ENCODE assay signal across 18 cellular contexts in genomic region chr15:25247418-25248030, GRCh38.
DNase-seq lines count a peak whose midpoint lies in the region; ATAC-seq, FAIRE-seq and TF ChIP-seq lines count a peak whose summit lies in the region.
"Had no signal": no experiment of that assay in that cellular context is flagged by ENCODE, and none has a peak within 500 bp of the region (broad histone marks: within the 10 kb centered on the region; RNA-seq: fewer than 3 reads in every experiment).

No MANE protein-coding gene starts in this region.

- no peaks in the 10 kb centered on the region for H3K36me3 Mint-ChIP-seq in activated T-cell treated with anti-CD3 and anti-CD28 coated beads, Interleukin-2, amount 50 U/mL, for 4 hours (ENCODE audit: insufficient read depth)
- no peaks in the 10 kb centered on the region for H3K36me3 Mint-ChIP-seq in activated T-cell treated with anti-CD3 and anti-CD28 coated beads, Interleukin-2, amount 50 U/mL, for 24 hours (ENCODE audit: low read depth)
- H3K36me3 Mint-ChIP-seq: CD4-positive, CD25-positive, alpha-beta regulatory T cell had no signal

- CTCF ChIA-PET in HEK293T (lab: Yijun Ruan, JAX), result no interaction called here

- H3K4me3 ChIP-seq in ascending aorta, result no peak overlapping the region

- peaks cover 9% of the 10 kb centered on the region for H3K9me3 Mint-ChIP-seq in activated T-cell treated with anti-CD3 and anti-CD28 coated beads, Interleukin-2, amount 50 U/mL, for 4 hours
- peaks cover 4% of the 10 kb centered on the region for H3K9me3 Mint-ChIP-seq in activated T-cell treated with anti-CD3 and anti-CD28 coated beads, Interleukin-2, amount 50 U/mL, for 24 hours

- no peak for FAIRE-seq in GM12892 (lab: Jason Lieb, UNC)
- FAIRE-seq: G401.6 had no signal

- H3K4me1 Mint-ChIP-seq in activated T-cell treated with anti-CD3 and anti-CD28 coated beads, Interleukin-2, amount 50 U/mL, for 4 hours (ENCODE audit: low read depth), result no peaks in the 10 kb centered on the region
- H3K4me1 Mint-ChIP-seq in activated T-cell treated with anti-CD3 and anti-CD28 coated beads, Interleukin-2, amount 50 U/mL, for 24 hours (ENCODE audit: low read depth), result no peaks in the 10 kb centered on the region
- H3K4me1 Mint-ChIP-seq: CD4-positive, CD25-positive, alpha-beta regulatory T cell had no signal

- DNase-seq in activated T-cell treated with anti-CD3 and anti-CD28 coated beads, Interleukin-2, amount 50 U/mL, for 4 hours, result peak; percentile 2
- no peak for DNase-seq in activated T-cell treated with anti-CD3 and anti-CD28 coated beads, Interleukin-2, amount 50 U/mL, for 24 hours
- DNase-seq in GM12892 (ENCODE audit: insufficient read length) (peak; percentile 1), ecto neural progenitor cell (ENCODE audit: low spot score) (peak; percentile 28), posterior vena cava (ENCODE audit: low spot score) (peak; percentile 74), HEK293T (ENCODE audit: extremely low spot score) (no peak), ascending aorta (ENCODE audit: low spot score in 2 of 2) (no peak)
- DNase-seq: AML-193; CD4-positive, CD25-positive, alpha-beta regulatory T cell; DMS79 treated with DMSO at 0.1 percent for 48 hours; GOT3; KBM-7; NCI-H1092; NCI-H2107; NCI-H345; PC-3 had no signal

- peaks cover 0 to 21% of the 10 kb centered on the region in 2 donors for H3K9me3 ChIP-seq in ascending aorta

- no peak for TF ChIP-seq POLR2A in GM12892 (IDR thresholded peaks at IDR 0.05; ENCODE audit: low read depth, low read length)

- intact Hi-C loops in posterior vena cava (cut with DNase I) (no loop called here), ascending aorta (cut with DNase I) (no loop called here)

- H3K4me3 Mint-ChIP-seq in activated T-cell treated with anti-CD3 and anti-CD28 coated beads, Interleukin-2, amount 50 U/mL, for 4 hours, result no peak overlapping the region
- no peak overlapping the region for H3K4me3 Mint-ChIP-seq in activated T-cell treated with anti-CD3 and anti-CD28 coated beads, Interleukin-2, amount 50 U/mL, for 24 hours
- H3K4me3 Mint-ChIP-seq: CD4-positive, CD25-positive, alpha-beta regulatory T cell had no signal

- no peaks in the 10 kb centered on the region for H3K4me1 ChIP-seq in ascending aorta

- no peak for ATAC-seq in activated T-cell treated with anti-CD3 and anti-CD28 coated beads, Interleukin-2, amount 50 U/mL, for 4 hours
- no peak for ATAC-seq in GM21423 (IDR thresholded peaks at IDR 0.05; ENCODE audit: unreplicated experiment)
- ATAC-seq: PC-3 had no signal

- POLR2A ChIA-PET in HEK293T (lab: Yijun Ruan, JAX), result no interaction called here

- no peaks in the 10 kb centered on the region for H3K36me3 ChIP-seq in ascending aorta

- H3K27ac ChIP-seq in ascending aorta, result no peak overlapping the region

- no peaks in the 10 kb centered on the region for H3K27me3 ChIP-seq in ascending aorta

- H3K27ac Mint-ChIP-seq in activated T-cell treated with anti-CD3 and anti-CD28 coated beads, Interleukin-2, amount 50 U/mL, for 24 hours, result no peak overlapping the region
- H3K27ac Mint-ChIP-seq: CD4-positive, CD25-positive, alpha-beta regulatory T cell had no signal

- no peaks in the 10 kb centered on the region for H3K27me3 Mint-ChIP-seq in activated T-cell treated with anti-CD3 and anti-CD28 coated beads, Interleukin-2, amount 50 U/mL, for 4 hours (ENCODE audit: low read depth)
- H3K27me3 Mint-ChIP-seq in activated T-cell treated with anti-CD3 and anti-CD28 coated beads, Interleukin-2, amount 50 U/mL, for 24 hours, result no peaks in the 10 kb centered on the region
- H3K27me3 Mint-ChIP-seq: CD4-positive, CD25-positive, alpha-beta regulatory T cell had no signal

- TF ChIP-seq CTCF in ascending aorta (IDR thresholded peaks at IDR 0.05), result no peak

TF ChIP-seq in HEK293T, 16 proteins besides CTCF, POLR2A, EP300 and RAD21:
- TF ChIP-seq CTBP1 (IDR thresholded peaks at IDR 0.05; ENCODE audit: borderline replicate concordance), result no peak
- TF ChIP-seq TARDBP (IDR thresholded peaks at IDR 0.05), result no peak
- TF ChIP-seq BHLHE40 (IDR thresholded peaks at IDR 0.05; ENCODE audit: borderline replicate concordance), result no peak
- TF ChIP-seq ARNT (IDR thresholded peaks at IDR 0.05), result no peak
- no peak for TF ChIP-seq SP1 (IDR thresholded peaks at IDR 0.05)
- TF ChIP-seq ZNF384 (IDR thresholded peaks at IDR 0.05), result no peak
- TF ChIP-seq FOXM1 (IDR thresholded peaks at IDR 0.05; ENCODE audit: borderline replicate concordance), result no peak
- no peak for TF ChIP-seq ELF4 (IDR thresholded peaks at IDR 0.05)
- TF ChIP-seq FOXK2 (IDR thresholded peaks at IDR 0.05), result no peak
- TF ChIP-seq SUZ12 (IDR thresholded peaks at IDR 0.05), result no peak
- TF ChIP-seq LEF1 (IDR thresholded peaks at IDR 0.05; ENCODE audit: borderline replicate concordance), result no peak
- TF ChIP-seq NFRKB (IDR thresholded peaks at IDR 0.05), result no peak
- TF ChIP-seq FOXA1 (IDR thresholded peaks at IDR 0.05), result no peak
- no peak for TF ChIP-seq PKNOX1 (IDR thresholded peaks at IDR 0.05)
- no peak for TF ChIP-seq L3MBTL2 (conservative IDR thresholded peaks at IDR 0.05)

Comparison
In these comparisons a context has a peak if more than half of its experiments do, and no peak if none do; other contexts are left out.
1. DNase-seq: peak in activated T-cell treated with anti-CD3 and anti-CD28 coated beads, Interleukin-2, amount 50 U/mL, for 4 hours (single experiment), GM12892 (single experiment), ecto neural progenitor cell (single experiment) and posterior vena cava (single experiment); none in activated T-cell treated with anti-CD3 and anti-CD28 coated beads, Interleukin-2, amount 50 U/mL, for 24 hours (single experiment), HEK293T (single experiment) and ascending aorta (0 of 2).